In genomic region chr7:120988591-120989299, GRCh38 we compare ENCODE assay signal across 8 cellular contexts. TPM values are rescaled to one million over a fixed set of nuclear protein-coding genes. Genes with fewer than 3 reads are reported as not detected.
DNase-seq lines count a peak whose midpoint lies in the region; ATAC-seq, FAIRE-seq and TF ChIP-seq lines count a peak whose summit lies in the region.

Gene CPED1 (plus strand): TSS chr7:120988711. CDS start chr7:120989622, 911 bp downstream.

- WGBS in GM12878 (ENCODE audit: insufficient coverage, insufficient replicate concordance, low lambda C conversion rate, missing lambda C conversion rate), result 1% methylated on average over 28 of the region's 28 CpGs

- no peak for FAIRE-seq in GM12878 (lab: Jason Lieb, UNC)

- peak within 1 kb of the TSS; percentile 84 to 95 (median 89) for H3K4me2 ChIP-seq in BLaER1 treated with 17β-estradiol and CSF1 and Interleukin-3, amounts not matched to agents 10 nM and 100 nM
- H3K4me2 ChIP-seq in GM12878 (ENCODE audit: control insufficient read depth, insufficient read depth), result peak within 1 kb of the TSS; percentile 96

- no peaks in the 10 kb centered on the region for H4K20me1 ChIP-seq in BLaER1 treated with 17β-estradiol and CSF1 and Interleukin-3, amounts not matched to agents 10 nM and 100 nM
- no peaks in the 10 kb centered on the region for H4K20me1 ChIP-seq in GM12878 (ENCODE audit: control insufficient read depth, insufficient read depth)

- BruUV-seq in GM12878 (replicated peaks; lab: Mats Ljungman, UMichigan), result no TSS peak

- H3K9ac ChIP-seq in BLaER1 treated with 17β-estradiol and CSF1 and Interleukin-3, amounts not matched to agents 10 nM and 100 nM, result peak within 1 kb of the TSS in 10 of 11 experiments; percentile 3 to 44 (median 28); a peak in 15 of 22 replicates
- no peak within 1 kb of the TSS for H3K9ac ChIP-seq in GM12878 (ENCODE audit: control insufficient read depth, insufficient read depth, low read length)

- no peak for TF ChIP-seq CTCF in GM12878 (IDR thresholded peaks at IDR 0.05 in 2 of 3, conservative IDR thresholded peaks at IDR 0.05 in 1 of 3; ENCODE audit: control insufficient read depth in 2 of 3, extremely low read depth in 1 of 3, insufficient read depth in 1 of 3, low read depth in 3 of 3, low read length in 3 of 3)

- in situ Hi-C loops in GM12878 (cut with MboI), result loop anchor here (5.0 kb wide), 1 partner anchor 114 kb away; no protein-coding TSS in a partner anchor

- H3K4me1 ChIP-seq in BLaER1 treated with 17β-estradiol and CSF1 and Interleukin-3, amounts not matched to agents 10 nM and 100 nM, result peaks cover 17 to 36% (median 26%) of the 10 kb centered on the region in 10 experiments
- peaks cover 21% of the 10 kb centered on the region for H3K4me1 ChIP-seq in GM12878 (ENCODE audit: control insufficient read depth, insufficient read depth, low read length)

- H2AFZ ChIP-seq in GM12878 (ENCODE audit: control insufficient read depth, low read depth, low read length), result peak within 1 kb of the TSS; percentile 45

- no peaks in the 10 kb centered on the region for H3K36me3 ChIP-seq in BLaER1 treated with 17β-estradiol and CSF1 and Interleukin-3, amounts not matched to agents 10 nM and 100 nM
- H3K36me3 ChIP-seq in GM12878 (ENCODE audit: control insufficient read depth in 2 of 2, insufficient read depth in 2 of 2, low read length in 1 of 2), result no peaks in the 10 kb centered on the region

- no peak for TF ChIP-seq RAD21 in GM12878 (IDR thresholded peaks at IDR 0.05; ENCODE audit: insufficient read depth, low read depth, low read length)

- H3K79me2 ChIP-seq in GM12878 (ENCODE audit: control insufficient read depth, insufficient read depth, low read length), result no peaks in the 10 kb centered on the region

- RAD21 ChIA-PET in GM12878 (lab: Charles Lee; ENCODE audit: unreplicated experiment), result interaction anchor here (0.7 to 6.4 kb wide), 8 partner anchors 51 to 1005 kb away, joined by 3 to 41 read pairs (median 5); no protein-coding TSS in a partner anchor

- peak; percentile 43 for DNase-seq in SK-N-DZ (ENCODE audit: low spot score)
- DNase-seq in GM12878 (ENCODE audit: low read depth, low spot score), result no peak
- DNase-seq in hippocampal formation (lab: John Stamatoyannopoulos, UW), result peak; percentile 26 to 48
- peak; percentile 26 for DNase-seq in putamen (ENCODE audit: low spot score)
- no peak for DNase-seq in NCI-H524 treated with DMSO at 0.1 percent for 48 hours (lab: John Stamatoyannopoulos, UW)

- CTCF ChIA-PET in GM12878 (lab: Yijun Ruan, JAX), result interaction anchor here (0.7 to 8.1 kb wide), 27 partner anchors 8 to 1262 kb away, joined by 3 to 111 read pairs (median 5); no protein-coding TSS in a partner anchor

- no peak for TF ChIP-seq EP300 in GM12878 (IDR thresholded peaks at IDR 0.05; ENCODE audit: borderline replicate concordance in 1 of 2, control insufficient read depth in 1 of 2, low read depth in 2 of 2, low read length in 2 of 2)

- SMC1A ChIA-PET in GM12878 (lab: Charles Lee; ENCODE audit: uncharacterized antibody, unreplicated experiment), result interaction anchor here (0.9 to 6.7 kb wide), 14 partner anchors 8 to 1006 kb away, joined by 3 to 40 read pairs (median 4); no protein-coding TSS in a partner anchor

- no peak within 1 kb of the TSS for H3K27ac ChIP-seq in BLaER1 treated with 17β-estradiol and CSF1 and Interleukin-3, amounts not matched to agents 10 nM and 100 nM
- H3K27ac ChIP-seq in GM12878 (ENCODE audit: control insufficient read depth, insufficient read depth), result no peak within 1 kb of the TSS

- no peak for TF ChIP-seq POLR2A in GM12878 (IDR thresholded peaks at IDR 0.05; ENCODE audit: low read depth, low read length)

- peak within 1 kb of the TSS; percentile 46 to 66 (median 56) for H3K4me3 ChIP-seq in BLaER1 treated with 17β-estradiol and CSF1 and Interleukin-3, amounts not matched to agents 10 nM and 100 nM
- H3K4me3 ChIP-seq in GM12878, result peak within 1 kb of the TSS; percentile 45; the same call in 1 of the 2 replicates

- intact Hi-C loops in GM12878 (cut with micrococcal nuclease; ENCODE audit: unreplicated experiment), result loop anchor here (5.0 to 10.0 kb wide), 3 partner anchors 119 to 1006 kb away; no protein-coding TSS in a partner anchor

- POLR2A ChIA-PET in GM12878 (lab: Charles Lee), result interaction anchor here (0.7 kb wide), 1 partner anchor 9 kb away, joined by 3 read pairs; no protein-coding TSS in a partner anchor

- H3K9me3 ChIP-seq in BLaER1 treated with 17β-estradiol and CSF1 and Interleukin-3, amounts not matched to agents 10 nM and 100 nM (replicated peaks in 1 of 11), result no peaks in the 10 kb centered on the region
- no peaks in the 10 kb centered on the region for H3K9me3 ChIP-seq in GM12878 (replicated peaks; ENCODE audit: control insufficient read depth, insufficient read depth, low read length)

- H3K27me3 ChIP-seq in BLaER1 treated with 17β-estradiol and CSF1 and Interleukin-3, amounts not matched to agents 10 nM and 100 nM, result peaks cover 28 to 42% (median 36%) of the 10 kb centered on the region in 11 experiments
- H3K27me3 ChIP-seq in GM12878 (replicated peaks in 1 of 2; ENCODE audit: control insufficient read depth in 2 of 2, insufficient read depth in 2 of 2, low read length in 1 of 2), result peaks cover 0 to 15% of the 10 kb centered on the region in 2 experiments

- ATAC-seq in GM19324 (IDR thresholded peaks at IDR 0.05; ENCODE audit: low FRiP score, unreplicated experiment) (peak; percentile 66), HG03457 (IDR thresholded peaks at IDR 0.05; ENCODE audit: unreplicated experiment) (peak; percentile 48), GM12878 (peak; percentile 88)

TF ChIP-seq in GM12878, 131 proteins besides CTCF, POLR2A, EP300 and RAD21 (continues in another document):
- TF ChIP-seq SP1 (IDR thresholded peaks at IDR 0.05; ENCODE audit: low read depth, low read length) (no peak), SUZ12 (IDR thresholded peaks at IDR 0.05; ENCODE audit: unreplicated experiment) (peak; percentile 71), SPI1 (IDR thresholded peaks at IDR 0.05; ENCODE audit: borderline replicate concordance, insufficient read depth, low read depth, low read length) (peak; percentile 66; the same call in 1 of the 2 replicates), MXI1 (IDR thresholded peaks at IDR 0.05; ENCODE audit: low read depth, low read length) (no peak), SREBF2 (IDR thresholded peaks at IDR 0.05; ENCODE audit: low read length) (no peak), RELA (IDR thresholded peaks at IDR 0.05; ENCODE audit: borderline replicate concordance, partially characterized antibody) (no peak), NR2C2 (IDR thresholded peaks at IDR 0.05; ENCODE audit: borderline replicate concordance, control insufficient read depth, insufficient read length, low read depth) (no peak), JUNB (IDR thresholded peaks at IDR 0.05) (no peak), EZH2 (IDR thresholded peaks at IDR 0.05; ENCODE audit: borderline replicate concordance, control insufficient read depth, low read depth, low read length) (peak; percentile 94; the same call in 1 of the 2 replicates), MEF2A (IDR thresholded peaks at IDR 0.05; ENCODE audit: insufficient read depth, low read depth, low read length) (no peak), ZNF274 (IDR thresholded peaks at IDR 0.05; ENCODE audit: insufficient read depth, insufficient read length) (no peak), KDM1A (IDR thresholded peaks at IDR 0.05; ENCODE audit: borderline replicate concordance) (no peak), CHD1 (IDR thresholded peaks at IDR 0.05; ENCODE audit: low read depth, low read length) (no peak), MEF2B (IDR thresholded peaks at IDR 0.05; ENCODE audit: partially characterized antibody, poor library complexity, severe bottlenecking) (no peak), ETV6 (conservative IDR thresholded peaks at IDR 0.05 in 1 of 2, IDR thresholded peaks at IDR 0.05 in 1 of 2; ENCODE audit: borderline replicate concordance in 1 of 2, low read depth in 1 of 2) (no peak), NFYA (IDR thresholded peaks at IDR 0.05; ENCODE audit: borderline replicate concordance, low read depth, low read length) (no peak), IKZF1 (conservative IDR thresholded peaks at IDR 0.05) (no peak)

RNA-seq across cellular contexts. Expression of gene CPED1, which starts in this region (rescaled TPM):
- 0.10 and 0.56 TPM in 2 replicates for polyA plus RNA-seq in SK-N-DZ (2014; cell fraction: cytosol; rRNA removed)
- polyA plus RNA-seq in SK-N-DZ (2014; cell fraction: nucleus; rRNA removed), result not detected in 2 replicates
- 0.20 and 0.38 TPM in 2 replicates for total RNA-seq in GM12878 (2013; cell fraction: nucleolus; rRNA removed)
- total RNA-seq in GM12878 (2014; rRNA removed), result 0.05 and 0.11 TPM in 2 replicates
- total RNA-seq in GM12878 (2014; rRNA removed; fragmentation: Illumina TruSeq; extraction: Trizol), result not detected in 2 replicates
- total RNA-seq in GM12878 (2021), result 0.21 and 0.77 TPM in 2 replicates
- not detected for polyA plus RNA-seq in GM12878 (2011; ENCODE audit: low read depth)
- 0.04 and 0.10 TPM in 2 replicates for polyA plus RNA-seq in GM12878 (2011; rRNA removed)
- 0.12 TPM in 1 of 2 replicates, not detected in the other for polyA plus RNA-seq in GM12878 (2011; cell fraction: cytosol; rRNA removed)
- polyA plus RNA-seq in GM12878 (2011; cell fraction: nucleus; rRNA removed), result 0.03 and 0.06 TPM in 2 replicates
- polyA plus RNA-seq in GM12878 (2012), result 0.06 TPM in 1 of 2 replicates, not detected in the other
- 0.01 TPM in 1 of 2 replicates, not detected in the other for polyA plus RNA-seq in GM12878 (2014; fragmentation: Illumina TruSeq; extraction: Trizol)
- polyA plus RNA-seq in GM12878 (2014; fragmentation: Nextera tagmentation; extraction: Ambion mirVana), result under 1 TPM; 0.02 to 0.05 TPM
- polyA plus RNA-seq in GM12878 (2014; rRNA removed), result 0.40 TPM in 1 of 2 replicates, not detected in the other
- under 1 TPM; 0.05 to 0.19 TPM for polyA plus RNA-seq in GM12878 (2016; fragmentation: Nextera tagmentation; extraction: Ambion mirVana)
- 0.15 and 0.31 TPM in 2 replicates for polyA minus RNA-seq in GM12878 (2011; rRNA and poly(A)+ RNA removed)
- not detected in 2 replicates for polyA minus RNA-seq in GM12878 (2011; cell fraction: cytosol; rRNA and poly(A)+ RNA removed)
- polyA minus RNA-seq in GM12878 (2011; cell fraction: nucleus; rRNA and poly(A)+ RNA removed), result 0.29 and 0.36 TPM in 2 replicates

Comparison
In these comparisons a context has a peak if more than half of its experiments do, and no peak if none do; other contexts are left out.
1. Peak in ATAC-seq, H3K4me3 ChIP-seq and H3K4me2 ChIP-seq in GM12878; RNA of the gene not detected or under 1 TPM.
2. DNase-seq: peak in SK-N-DZ (single experiment), hippocampal formation (2 of 2) and putamen (single experiment); none in GM12878 (single experiment) and NCI-H524 treated with DMSO at 0.1 percent for 48 hours (single experiment).
3. Peak in every context shown above with its lines, with median percentiles within 50 percentile points of each other: ATAC-seq.